Comparison of ENCODE assay signal across 25 cellular contexts in the genomic region with DNA sequence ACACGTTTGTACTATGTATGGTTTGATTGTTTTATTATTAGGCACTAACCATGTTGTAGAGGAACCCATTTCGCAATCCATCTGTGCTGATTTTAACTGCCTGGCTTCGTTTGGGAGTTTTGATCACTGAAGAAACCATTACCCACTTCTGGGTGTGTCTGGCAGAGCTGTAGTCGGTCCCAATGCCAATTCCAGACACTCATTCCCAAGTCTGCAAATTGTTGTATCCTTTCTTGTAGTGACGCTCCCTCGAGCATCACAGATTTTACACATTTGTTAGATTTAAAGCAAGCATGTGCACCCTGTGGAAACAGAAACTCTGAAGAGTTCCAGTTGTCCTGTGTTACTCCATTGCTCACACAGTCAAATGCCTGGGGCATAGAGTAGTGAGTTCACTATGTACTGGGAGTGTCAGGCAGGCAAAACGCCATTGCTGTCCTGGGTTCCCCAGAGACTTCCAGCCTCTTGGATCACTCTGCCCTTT. TPM values are rescaled to one million over a fixed set of nuclear protein-coding genes. Genes with fewer than 3 reads are reported as not detected.
DNase-seq lines count a peak whose midpoint lies in the region; ATAC-seq and TF ChIP-seq lines count a peak whose summit lies in the region.
"Had no signal": no experiment of that assay in that cellular context is flagged by ENCODE, and none has a peak within 500 bp of the region (broad histone marks: within the 10 kb centered on the region; RNA-seq: fewer than 3 reads in every experiment).

No MANE protein-coding gene starts in this region.

- H3K9me3 Mint-ChIP-seq in MCF 10A (ENCODE audit: unreplicated experiment), result no peaks in the 10 kb centered on the region
- H3K9me3 Mint-ChIP-seq: activated B cell treated with CpG ODN at 0.5 μM for 24 hours; activated T-helper 1 cell treated with anti-CD3 and anti-CD28 coated beads, Interleukin-12 subunit alpha, Interleukin-12 subunit beta, Interleukin-2, Interleukin-4 antibody, amounts not matched to agents 30 ng/mL and 10 ng/mL and 1 ng/mL, durations not matched to agents 14 hours and 24 hours and 36 hours; CD8-positive, alpha-beta T cell; memory B cell; naive thymus-derived CD8-positive, alpha-beta T cell; stimulated activated naive CD8-positive, alpha-beta T cell treated with anti-CD3 and anti-CD28 coated beads, Interleukin-15, Interleukin-2, amounts not matched to agents 100 ng/mL and 50 ng/mL, for 24 hours had no signal

- H3F3A ChIP-seq in GM23248 (ENCODE audit: insufficient read depth), result no peaks in the 10 kb centered on the region

- no peak overlapping the region for H3K4me2 ChIP-seq in GM23248 (ENCODE audit: unreplicated experiment)

- H3K27ac ChIP-seq in GM23248, result no peak overlapping the region
- H3K27ac ChIP-seq in heart left ventricle, result peak overlapping the region in 6 of 12 donors; percentile 2 to 57 (median 10)
- peak overlapping the region in 2 of 4 donors; percentile 25 to 35 for H3K27ac ChIP-seq in sigmoid colon

- H3K36me3 ChIP-seq in GM23248 (ENCODE audit: low read depth) (no peaks in the 10 kb centered on the region), heart left ventricle (no peaks in the 10 kb centered on the region), sigmoid colon (no peaks in the 10 kb centered on the region)

- POLR2A ChIA-PET in MCF 10A (lab: Yijun Ruan, JAX), result interaction anchor here (0.9 to 1.9 kb wide), 12 partner anchors 8 to 427 kb away, joined by 3 to 13 read pairs (median 5); a partner anchor contains a TSS

- no TSS peak for BruUV-seq in MCF 10A (replicated peaks; lab: Mats Ljungman, UMichigan)

- H3K9me3 ChIP-seq in GM23248 (ENCODE audit: low read depth) (no peaks in the 10 kb centered on the region), heart left ventricle (no peaks in the 10 kb centered on the region), sigmoid colon (no peaks in the 10 kb centered on the region)

- H3K27ac Mint-ChIP-seq in MCF 10A (ENCODE audit: low read depth, unreplicated experiment), result peak overlapping the region; percentile 85
- H3K27ac Mint-ChIP-seq: activated B cell treated with CpG ODN at 0.5 μM for 24 hours; activated T-helper 1 cell treated with anti-CD3 and anti-CD28 coated beads, Interleukin-12 subunit alpha, Interleukin-12 subunit beta, Interleukin-2, Interleukin-4 antibody, amounts not matched to agents 30 ng/mL and 10 ng/mL and 1 ng/mL, durations not matched to agents 14 hours and 24 hours and 36 hours; CD8-positive, alpha-beta T cell; memory B cell; naive thymus-derived CD8-positive, alpha-beta T cell; stimulated activated naive CD8-positive, alpha-beta T cell treated with anti-CD3 and anti-CD28 coated beads, Interleukin-15, Interleukin-2, amounts not matched to agents 100 ng/mL and 50 ng/mL, for 24 hours had no signal

- H3K4me1 Mint-ChIP-seq in MCF 10A (ENCODE audit: insufficient read depth, unreplicated experiment), result peaks cover 66% of the 10 kb centered on the region
- H3K4me1 Mint-ChIP-seq: activated B cell treated with CpG ODN at 0.5 μM for 24 hours; memory B cell; naive thymus-derived CD8-positive, alpha-beta T cell had no signal

- TF ChIP-seq POLR2A in heart left ventricle (IDR thresholded peaks at IDR 0.05) (no peak), sigmoid colon (IDR thresholded peaks at IDR 0.05) (no peak)

- CTCF ChIA-PET in MCF 10A (lab: Yijun Ruan, JAX), result interaction anchor here (0.6 to 6.1 kb wide), 9 partner anchors 8 to 582 kb away, joined by 3 to 60 read pairs (median 7); no protein-coding TSS in a partner anchor

- peak overlapping the region; percentile 51 for H3K4me3 Mint-ChIP-seq in MCF 10A (ENCODE audit: unreplicated experiment)
- H3K4me3 Mint-ChIP-seq: activated B cell treated with CpG ODN at 0.5 μM for 24 hours; activated T-helper 1 cell treated with anti-CD3 and anti-CD28 coated beads, Interleukin-12 subunit alpha, Interleukin-12 subunit beta, Interleukin-2, Interleukin-4 antibody, amounts not matched to agents 30 ng/mL and 10 ng/mL and 1 ng/mL, durations not matched to agents 14 hours and 24 hours and 36 hours; CD8-positive, alpha-beta T cell; memory B cell; naive thymus-derived CD8-positive, alpha-beta T cell; stimulated activated naive CD8-positive, alpha-beta T cell treated with anti-CD3 and anti-CD28 coated beads, Interleukin-15, Interleukin-2, amounts not matched to agents 100 ng/mL and 50 ng/mL, for 24 hours had no signal

- TF ChIP-seq EP300 in sigmoid colon (IDR thresholded peaks at IDR 0.05), result no peak

- H3K4me3 ChIP-seq in GM23248, result no peak overlapping the region
- H3K4me3 ChIP-seq in heart left ventricle, result no peak overlapping the region
- H3K4me3 ChIP-seq in sigmoid colon, result no peak overlapping the region

- no peaks in the 10 kb centered on the region for H4K20me1 ChIP-seq in GM23248 (ENCODE audit: insufficient read depth)

- H3K27me3 ChIP-seq in GM23248 (replicated peaks; ENCODE audit: insufficient read depth) (peaks cover 11% of the 10 kb centered on the region; the same call in 1 of the 2 replicates), heart left ventricle (peaks cover 0 to 9% (median 0%) of the 10 kb centered on the region in 9 donors), sigmoid colon (peaks cover 0 to 2% (median 0%) of the 10 kb centered on the region in 3 donors)

- no peaks in the 10 kb centered on the region for H3K36me3 Mint-ChIP-seq in MCF 10A (ENCODE audit: insufficient read depth, unreplicated experiment)
- H3K36me3 Mint-ChIP-seq: CD8-positive, alpha-beta T cell; memory B cell; naive thymus-derived CD8-positive, alpha-beta T cell had no signal

- no peaks in the 10 kb centered on the region for H3K4me1 ChIP-seq in GM23248 (ENCODE audit: insufficient read depth)
- H3K4me1 ChIP-seq in heart left ventricle, result peaks cover 0 to 2% (median 0%) of the 10 kb centered on the region in 12 donors
- H3K4me1 ChIP-seq in sigmoid colon, result no peaks in the 10 kb centered on the region

- intact Hi-C loops in MCF 10A (cut with micrococcal nuclease), result loop anchor here (5.0 kb wide), 2 partner anchors 122 to 337 kb away; no protein-coding TSS in a partner anchor
- intact Hi-C loops in heart left ventricle (cut with DNase I), result loop anchor here (5.0 to 10.0 kb wide), 10 partner anchors 52 to 427 kb away; no protein-coding TSS in a partner anchor
- intact Hi-C loops in sigmoid colon (cut with DNase I), result no loop called here

- TF ChIP-seq CTCF in MCF 10A (IDR thresholded peaks at IDR 0.05; ENCODE audit: unreplicated experiment), result no peak
- no peak for TF ChIP-seq CTCF in heart left ventricle (IDR thresholded peaks at IDR 0.05)
- no peak for TF ChIP-seq CTCF in sigmoid colon (IDR thresholded peaks at IDR 0.05)

- no peaks in the 10 kb centered on the region for H3K9me2 ChIP-seq in GM23248 (ENCODE audit: insufficient read depth)

- H3K79me2 ChIP-seq in GM23248 (ENCODE audit: insufficient read depth), result no peaks in the 10 kb centered on the region

- 1 to 2% methylated on average over 7 of the region's 7 CpGs for WGBS in GM23248 (ENCODE audit: low coverage in 1 of 2, low lambda C conversion rate in 2 of 2, missing lambda C conversion rate in 2 of 2), 2 experiments
- 50 to 61% (median 55%) methylated on average over 7 of the region's 7 CpGs for WGBS in heart left ventricle, 4 donors
- WGBS in sigmoid colon, 2 donors, result 13 to 47% methylated on average over 7 of the region's 7 CpGs

- peak; percentile 65 to 83 (median 72) for ATAC-seq in heart left ventricle
- ATAC-seq in GM19023 (IDR thresholded peaks at IDR 0.05; ENCODE audit: unreplicated experiment), result no peak
- ATAC-seq in GM18520 (IDR thresholded peaks at IDR 0.05; ENCODE audit: unreplicated experiment), result no peak
- ATAC-seq: CD8-positive, alpha-beta T cell; HCT116; naive thymus-derived CD8-positive, alpha-beta T cell had no signal

- H3K27me3 Mint-ChIP-seq in MCF 10A (ENCODE audit: insufficient read depth, unreplicated experiment), result no peaks in the 10 kb centered on the region

- no peak overlapping the region for H2AFZ ChIP-seq in GM23248

- in situ Hi-C loops in GM23248 (cut with MboI), result no loop called here

- DNase-seq in GM23248 (peak; percentile 4), MCF 10A (ENCODE audit: unreplicated experiment) (peak; percentile 81), heart left ventricle (peak in 2 of 5 donors; percentile 38 to 42), sigmoid colon (peak; percentile 68), AG08396 (ENCODE audit: low spot score) (no peak)
- DNase-seq in stimulated activated naive CD4-positive, alpha-beta T cell treated with Interleukin-2 at 50 U/mL for 16 hours (lab: John Stamatoyannopoulos, UW), result no peak
- DNase-seq: activated B cell treated with CpG ODN at 0.5 μM for 24 hours; caudate nucleus; CD8-positive, alpha-beta T cell; DND-41; Kasumi-1; naive thymus-derived CD8-positive, alpha-beta T cell; NCI-H1436; NCI-H226; NK-92 treated with Interleukin-12 subunit alpha and Interleukin-12 subunit beta, amount 100 ng/mL, for 24 hours; SHP77 treated with DMSO at 0.1 percent for 48 hours; T-helper 2 cell had no signal

- H3K9ac ChIP-seq in GM23248, result no peak overlapping the region

RNA-seq across cellular contexts. Expression of a gene that starts 31.0 kb away (rescaled TPM):
- total RNA-seq in GM23248 (2014; rRNA removed; shearing (Covaris generic)), result 51.6 and 58.0 TPM in 2 replicates
- 40.1 and 42.6 TPM in 2 replicates for polyA plus RNA-seq in GM23248 (2016; fragmentation: Nextera tagmentation; extraction: Ambion mirVana)
- 33.9 and 48.1 TPM in 2 replicates for total RNA-seq in MCF 10A (2022)
- 10 to 100 TPM; 46.6 to 91.9 (median 64.0) TPM for total RNA-seq in heart left ventricle
- polyA plus RNA-seq in heart left ventricle, result 10 to 100 TPM; 10.7 to 39.4 TPM
- 10 to 100 TPM; 63.1 to 72.0 (median 65.7) TPM for total RNA-seq in sigmoid colon
- 10 to 100 TPM; 36.9 to 50.9 (median 43.8) TPM for polyA plus RNA-seq in sigmoid colon

RNA-seq across cellular contexts. Expression of a gene that starts 48.9 kb away (rescaled TPM):
- total RNA-seq in GM23248 (2014; rRNA removed; shearing (Covaris generic)), result not detected in 2 replicates
- polyA plus RNA-seq in GM23248 (2016; fragmentation: Nextera tagmentation; extraction: Ambion mirVana) (not detected in 2 replicates), heart left ventricle (10 to 100 TPM in 1 of 2 donors, 1 to 10 TPM in 1; 7.6 to 24.9 TPM), sigmoid colon (1 to 10 TPM in 2 of 3 donors, under 1 TPM in 1; 0.23 to 6.0 (median 4.8) TPM)
- total RNA-seq in MCF 10A (2022) (5.9 and 10.1 TPM in 2 replicates), heart left ventricle (100 to 1,000 TPM in 1 of 9 donors, 10 to 100 TPM in 3, 1 to 10 TPM in 4, not detected in 1; 1.5 to 103 (median 10.0) TPM), sigmoid colon (10 to 100 TPM; 17.2 to 50.3 (median 33.7) TPM)
- total RNA-seq: activated B cell treated with CpG ODN at 0.5 μM for 24 hours; activated CD8-positive, alpha-beta memory T cell treated with anti-CD3 and anti-CD28 coated beads for 36 hours; activated T-helper 1 cell treated with anti-CD3 and anti-CD28 coated beads, Interleukin-12 subunit alpha, Interleukin-12 subunit beta, Interleukin-2, Interleukin-4 antibody, amounts not matched to agents 30 ng/mL and 10 ng/mL and 1 ng/mL, durations not matched to agents 14 hours and 24 hours and 36 hours; CD8-positive, alpha-beta T cell; frontal cortex; naive thymus-derived CD8-positive, alpha-beta T cell had no signal
- polyA plus RNA-seq: naive thymus-derived CD8-positive, alpha-beta T cell had no signal

Comparison
In these comparisons a context has a peak if more than half of its experiments do, and no peak if none do; other contexts are left out.
1. DNase-seq: peak in GM23248 (single experiment), MCF 10A (single experiment) and sigmoid colon (single experiment); none in stimulated activated naive CD4-positive, alpha-beta T cell treated with Interleukin-2 at 50 U/mL for 16 hours (single experiment) and AG08396 (single experiment).
2. ATAC-seq: peak in heart left ventricle (4 of 4); none in GM19023 (single experiment) and GM18520 (single experiment).